Comparison of ENCODE assay signal across 1 cellular context in genomic region chr13:113551081-113552000, GRCh38.
TF ChIP-seq lines count a peak whose summit lies in the region.

No MANE protein-coding gene starts in this region.

TF ChIP-seq in SK-N-SH, 30 proteins besides CTCF, POLR2A, EP300 and RAD21 (continued from another document):
- no peak for TF ChIP-seq USF1 (IDR thresholded peaks at IDR 0.05; ENCODE audit: borderline replicate concordance, low read depth)
- TF ChIP-seq RCOR1 (IDR thresholded peaks at IDR 0.05; ENCODE audit: low read length) = no peak
- TF ChIP-seq FOXJ3 (CRISPR knock-in tag; IDR thresholded peaks at IDR 0.05) = no peak
- TF ChIP-seq ZBTB33 (IDR thresholded peaks at IDR 0.05; ENCODE audit: borderline replicate concordance, low read depth) = no peak
- no peak for TF ChIP-seq USF2 (IDR thresholded peaks at IDR 0.05; ENCODE audit: borderline replicate concordance, low read depth, low read length)
- TF ChIP-seq GATA2 (CRISPR knock-in tag; IDR thresholded peaks at IDR 0.05) = no peak
- no peak for TF ChIP-seq YY1 (IDR thresholded peaks at IDR 0.05; ENCODE audit: low read depth)
- TF ChIP-seq TAF1 (IDR thresholded peaks at IDR 0.05; ENCODE audit: borderline replicate concordance, low read depth, low read length) = no peak
- no peak for TF ChIP-seq SIN3A (IDR thresholded peaks at IDR 0.05; ENCODE audit: borderline replicate concordance, low read depth, low read length)
- no peak for TF ChIP-seq FOXM1 (IDR thresholded peaks at IDR 0.05; ENCODE audit: low read depth)
- no peak for TF ChIP-seq MEF2A (IDR thresholded peaks at IDR 0.05; ENCODE audit: borderline replicate concordance, low read depth)
- TF ChIP-seq TEAD4 (IDR thresholded peaks at IDR 0.05; ENCODE audit: borderline replicate concordance, insufficient read depth) = no peak
- no peak for TF ChIP-seq CHD2 (IDR thresholded peaks at IDR 0.05; ENCODE audit: low read length, partially characterized antibody)
- TF ChIP-seq RXRA (IDR thresholded peaks at IDR 0.05; ENCODE audit: borderline replicate concordance, low read depth) = no peak
